In the genomic region with DNA sequence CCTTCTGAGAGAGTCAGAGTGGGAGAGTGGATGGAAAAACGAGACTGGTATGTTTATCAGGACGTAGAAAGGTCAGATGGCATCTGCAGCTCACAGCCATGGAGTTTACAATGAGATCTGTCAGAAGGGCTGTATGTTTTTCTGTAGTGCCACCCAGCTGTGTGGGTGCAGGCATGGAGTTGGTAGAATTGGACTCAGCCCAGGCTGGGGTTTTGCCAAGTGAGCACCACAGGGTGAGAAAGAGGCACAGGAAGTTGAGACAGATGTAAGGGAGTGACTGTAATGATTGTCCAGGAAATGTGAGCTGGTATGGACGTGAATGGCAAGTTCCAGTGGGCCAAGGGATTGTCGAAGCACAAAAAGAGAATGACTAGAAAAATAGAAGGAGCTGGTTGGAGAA, we compare ENCODE assay signal across 8 cellular contexts. TPM values are rescaled to one million over a fixed set of nuclear protein-coding genes. Genes with fewer than 3 reads are reported as not detected.
DNase-seq lines count a peak whose midpoint lies in the region; ATAC-seq and TF ChIP-seq lines count a peak whose summit lies in the region.

No MANE protein-coding gene starts in this region.

- H3K36me3 Mint-ChIP-seq in activated CD8-positive, alpha-beta T cell treated with anti-CD3 and anti-CD28 coated beads for 36 hours (ENCODE audit: low read depth) = no peaks in the 10 kb centered on the region

- ATAC-seq in activated CD8-positive, alpha-beta T cell treated with anti-CD3 and anti-CD28 coated beads for 36 hours = peak; percentile 60

- H3K27me3 Mint-ChIP-seq in activated CD8-positive, alpha-beta T cell treated with anti-CD3 and anti-CD28 coated beads for 36 hours = no peaks in the 10 kb centered on the region

- intact Hi-C loops in activated CD8-positive, alpha-beta T cell treated with anti-CD3 and anti-CD28 coated beads for 36 hours (cut with micrococcal nuclease) = loop anchor here (5.0 kb wide), 1 partner anchor 35 kb away; a partner anchor contains a TSS

- POLR2A ChIA-PET in activated CD8-positive, alpha-beta T cell treated with anti-CD3 and anti-CD28 coated beads for 36 hours (lab: Charles Lee) = interaction anchor here (0.8 to 1.5 kb wide), 2 partner anchors 10 to 17 kb away, joined by 3 read pairs; no protein-coding TSS in a partner anchor

- peaks cover 55% of the 10 kb centered on the region for H3K4me1 Mint-ChIP-seq in activated CD8-positive, alpha-beta T cell treated with anti-CD3 and anti-CD28 coated beads for 36 hours (ENCODE audit: low read depth)

- CTCF ChIA-PET in activated CD8-positive, alpha-beta T cell treated with anti-CD3 and anti-CD28 coated beads for 36 hours (lab: Charles Lee) = interaction anchor here (0.7 to 2.2 kb wide), 18 partner anchors 8 to 132 kb away, joined by 3 to 9 read pairs (median 4); a partner anchor contains a TSS

- DNase-seq in stimulated activated CD4-positive, alpha-beta T cell treated with anti-CD3 and anti-CD28 coated beads, Interleukin-15, amount 100 ng/mL, for 24 hours = peak; percentile 62
- no peak for DNase-seq in stimulated activated CD4-positive, alpha-beta T cell treated with anti-CD3 and anti-CD28 coated beads, Interleukin-4, amount 100 ng/mL, for 1 hour
- peak; percentile 82 for DNase-seq in activated CD8-positive, alpha-beta T cell treated with anti-CD3 and anti-CD28 coated beads for 36 hours
- DNase-seq in glomerular visceral epithelial cell (ENCODE audit: extremely low spot score) (peak; percentile 35), NCI-H2107 treated with DMSO at 0.1 percent for 48 hours (lab: John Stamatoyannopoulos, UW; ENCODE audit: unreplicated experiment) (no peak), D341Med (ENCODE audit: low spot score) (no peak), NCI-H82 (lab: John Stamatoyannopoulos, UW) (no peak)
- DNase-seq in stimulated activated CD8-positive, alpha-beta memory T cell treated with anti-CD3 and anti-CD28 coated beads, Interleukin-12 subunit alpha, Interleukin-12 subunit beta, amount 100 ng/mL, for 1 hour (ENCODE audit: low read depth) = peak; percentile 36

- no peak for TF ChIP-seq CTCF in activated CD8-positive, alpha-beta T cell treated with anti-CD3 and anti-CD28 coated beads for 36 hours (IDR thresholded peaks at IDR 0.05)

- no peak overlapping the region for H3K4me3 Mint-ChIP-seq in activated CD8-positive, alpha-beta T cell treated with anti-CD3 and anti-CD28 coated beads for 36 hours

- peak overlapping the region; percentile 79 for H3K27ac Mint-ChIP-seq in activated CD8-positive, alpha-beta T cell treated with anti-CD3 and anti-CD28 coated beads for 36 hours

- no peaks in the 10 kb centered on the region for H3K9me3 Mint-ChIP-seq in activated CD8-positive, alpha-beta T cell treated with anti-CD3 and anti-CD28 coated beads for 36 hours

RNA-seq across cellular contexts. Expression of a gene that starts 9.1 kb away (rescaled TPM):
- 100 to 1,000 TPM; 111 to 120 TPM for total RNA-seq in activated CD8-positive, alpha-beta T cell treated with anti-CD3 and anti-CD28 coated beads for 36 hours

RNA-seq across cellular contexts. Expression of a gene that starts 9.6 kb away (rescaled TPM):
- 1 to 10 TPM; 2.7 to 2.9 TPM for total RNA-seq in activated CD8-positive, alpha-beta T cell treated with anti-CD3 and anti-CD28 coated beads for 36 hours

RNA-seq across cellular contexts. Expression of a gene that starts 36.6 kb away (rescaled TPM):
- total RNA-seq in activated CD8-positive, alpha-beta T cell treated with anti-CD3 and anti-CD28 coated beads for 36 hours = 1 to 10 TPM; 2.4 to 2.8 TPM

RNA-seq across cellular contexts. Expression of a gene that starts 56.2 kb away (rescaled TPM):
- under 1 TPM in 1 of 2 experiments, not detected in 1; 0.09 TPM for total RNA-seq in activated CD8-positive, alpha-beta T cell treated with anti-CD3 and anti-CD28 coated beads for 36 hours

Comparison
In these comparisons a context has a peak if more than half of its experiments do, and no peak if none do; other contexts are left out.
1. DNase-seq: peak in stimulated activated CD4-positive, alpha-beta T cell treated with anti-CD3 and anti-CD28 coated beads, Interleukin-15, amount 100 ng/mL, for 24 hours (single experiment), activated CD8-positive, alpha-beta T cell treated with anti-CD3 and anti-CD28 coated beads for 36 hours (single experiment), glomerular visceral epithelial cell (single experiment) and stimulated activated CD8-positive, alpha-beta memory T cell treated with anti-CD3 and anti-CD28 coated beads, Interleukin-12 subunit alpha, Interleukin-12 subunit beta, amount 100 ng/mL, for 1 hour (single experiment); none in stimulated activated CD4-positive, alpha-beta T cell treated with anti-CD3 and anti-CD28 coated beads, Interleukin-4, amount 100 ng/mL, for 1 hour (single experiment), NCI-H2107 treated with DMSO at 0.1 percent for 48 hours (single experiment), D341Med (single experiment) and NCI-H82 (single experiment).